Comparison of ENCODE assay signal across 8 cellular contexts in the genomic region with DNA sequence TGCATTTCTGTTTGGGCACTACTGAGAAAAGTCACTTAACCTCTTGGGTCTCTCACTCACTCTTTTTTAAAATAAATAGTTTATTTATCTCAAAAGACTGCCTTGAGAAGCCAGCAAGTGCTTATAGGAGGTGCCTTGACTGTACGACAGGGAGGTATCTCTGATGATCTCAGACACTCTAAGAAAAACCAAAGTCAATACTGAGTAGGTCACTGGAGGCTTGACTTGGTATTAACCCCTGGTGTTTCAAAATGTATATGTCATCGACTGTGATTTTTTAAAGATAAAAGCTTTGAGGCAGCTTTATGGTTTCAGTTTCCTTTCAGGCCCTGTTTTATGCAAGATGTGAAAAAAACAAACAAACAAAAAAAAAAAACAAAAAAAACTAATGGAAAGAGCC.
DNase-seq lines count a peak whose midpoint lies in the region; ATAC-seq lines count a peak whose summit lies in the region.

No MANE protein-coding gene starts in this region.

- H3K9me3 Mint-ChIP-seq in central memory CD8-positive, alpha-beta T cell: no peaks in the 10 kb centered on the region

- peaks cover 39% of the 10 kb centered on the region for H3K4me1 Mint-ChIP-seq in central memory CD8-positive, alpha-beta T cell

- H3K4me3 Mint-ChIP-seq in central memory CD8-positive, alpha-beta T cell: no peak overlapping the region

- no peak for DNase-seq in central memory CD8-positive, alpha-beta T cell (ENCODE audit: low spot score in 2 of 2)
- DNase-seq in COLO668 (lab: John Stamatoyannopoulos, UW; ENCODE audit: unreplicated experiment): no peak
- no peak for DNase-seq in UCSD-AML1 (lab: John Stamatoyannopoulos, UW; ENCODE audit: unreplicated experiment)
- no peak for DNase-seq in NCI-H2196 treated with DMSO at 0.1 percent for 48 hours (lab: John Stamatoyannopoulos, UW; ENCODE audit: unreplicated experiment)

- peaks cover 4% of the 10 kb centered on the region for H3K36me3 Mint-ChIP-seq in central memory CD8-positive, alpha-beta T cell (ENCODE audit: insufficient read depth)

- H3K27ac Mint-ChIP-seq in central memory CD8-positive, alpha-beta T cell (ENCODE audit: low read depth): peak overlapping the region; percentile 53

- ATAC-seq in GM18511 (IDR thresholded peaks at IDR 0.05; ENCODE audit: unreplicated experiment) (peak; percentile 44), GM21360 (IDR thresholded peaks at IDR 0.05; ENCODE audit: unreplicated experiment) (peak; percentile 64), HG03342 (IDR thresholded peaks at IDR 0.05; ENCODE audit: unreplicated experiment) (peak; percentile 64), HG03045 (IDR thresholded peaks at IDR 0.05; ENCODE audit: unreplicated experiment) (no peak)
- ATAC-seq in central memory CD8-positive, alpha-beta T cell (replicated peaks; ENCODE audit: extremely low read depth, poor library complexity, severe bottlenecking): peak; percentile 67

- no peaks in the 10 kb centered on the region for H3K27me3 Mint-ChIP-seq in central memory CD8-positive, alpha-beta T cell
